ENCODE assay signal across 8 cellular contexts in the genomic region with DNA sequence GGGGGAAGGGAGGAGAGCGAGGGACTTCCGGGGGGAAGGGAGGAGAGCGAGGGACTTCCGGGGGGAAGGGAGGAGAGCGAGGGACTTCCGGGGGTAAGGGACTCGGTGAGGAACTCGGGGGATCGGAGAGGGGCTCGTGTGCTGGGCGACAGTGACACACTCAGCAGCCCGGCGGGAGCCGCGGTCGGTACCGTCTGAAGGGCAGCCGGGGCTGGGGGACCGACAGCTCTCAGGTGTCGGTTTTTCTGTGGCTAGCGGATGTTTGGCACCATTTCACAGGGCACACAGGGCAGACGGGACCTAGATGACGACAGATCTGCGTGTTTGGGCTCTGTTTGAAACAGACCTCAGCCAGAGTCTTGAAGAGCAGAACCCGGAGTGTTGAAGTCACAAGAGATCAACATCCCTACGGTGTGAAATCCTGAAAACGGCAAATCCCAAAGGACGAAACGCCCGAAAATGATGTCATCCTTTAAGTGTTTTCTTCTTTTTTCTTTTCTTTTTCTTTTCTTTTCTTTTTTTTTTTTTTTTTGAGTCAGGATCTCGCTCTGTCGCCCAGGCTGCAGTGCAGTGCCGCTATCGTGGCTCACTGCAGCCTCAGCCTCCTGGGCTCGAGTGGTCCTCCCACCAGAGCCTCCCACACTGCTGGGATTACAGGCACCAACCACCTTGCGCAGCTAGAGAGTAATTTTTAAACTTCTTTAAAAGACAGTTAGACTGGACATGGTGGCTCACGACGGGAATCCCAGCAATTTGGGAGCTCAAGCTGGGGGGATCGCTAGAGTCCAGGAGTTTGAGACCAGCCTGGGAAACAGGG. TPM values are rescaled to one million over a fixed set of nuclear protein-coding genes. Genes with fewer than 3 reads are reported as not detected.
A peak's percentile ranks its signal among the peaks of the same experiment; 100 is the strongest.
DNase-seq lines count a peak whose midpoint lies in the region; ATAC-seq and TF ChIP-seq lines count a peak whose summit lies in the region.

No MANE protein-coding gene starts in this region.

- H3K27me3 ChIP-seq in BLaER1, result no peaks in the 10 kb centered on the region

- H3K27ac ChIP-seq in BLaER1, result peak overlapping the region; percentile 95

- H3K4me1 ChIP-seq in BLaER1, result peaks cover 37% of the 10 kb centered on the region

- H3K4me2 ChIP-seq in BLaER1, result peak overlapping the region; percentile 85

- peak overlapping the region; percentile 89 for H3K9ac ChIP-seq in BLaER1

- no peaks in the 10 kb centered on the region for H3K9me3 ChIP-seq in BLaER1

- peak; percentile 82 for ATAC-seq in activated T-helper 17 cell treated with anti-CD3 and anti-CD28 coated beads, Interleukin-2, amount 50 U/mL, for 72 hours (replicated peaks)

- no peaks in the 10 kb centered on the region for H3K36me3 Mint-ChIP-seq in activated T-helper 17 cell treated with anti-CD3 and anti-CD28 coated beads, Interleukin-2, amount 50 U/mL, for 72 hours (ENCODE audit: low read depth)
- H3K36me3 Mint-ChIP-seq in nephron (ENCODE audit: low read depth), result no peaks in the 10 kb centered on the region

- H4K20me1 ChIP-seq in BLaER1, result no peaks in the 10 kb centered on the region

- no peaks in the 10 kb centered on the region for H3K9me3 Mint-ChIP-seq in activated T-helper 17 cell treated with anti-CD3 and anti-CD28 coated beads, Interleukin-2, amount 50 U/mL, for 72 hours
- H3K9me3 Mint-ChIP-seq in nephron, result no peaks in the 10 kb centered on the region

- peak overlapping the region; percentile 95 for H3K27ac Mint-ChIP-seq in activated T-helper 17 cell treated with anti-CD3 and anti-CD28 coated beads, Interleukin-2, amount 50 U/mL, for 72 hours
- H3K27ac Mint-ChIP-seq in nephron, result peak overlapping the region; percentile 89 to 97 (median 97)

- H3K36me3 ChIP-seq in BLaER1, result no peaks in the 10 kb centered on the region

- no peaks in the 10 kb centered on the region for H3K4me1 Mint-ChIP-seq in activated T-helper 17 cell treated with anti-CD3 and anti-CD28 coated beads, Interleukin-2, amount 50 U/mL, for 72 hours
- H3K4me1 Mint-ChIP-seq in nephron, result peaks cover 8% of the 10 kb centered on the region

- no peaks in the 10 kb centered on the region for H3K27me3 Mint-ChIP-seq in activated T-helper 17 cell treated with anti-CD3 and anti-CD28 coated beads, Interleukin-2, amount 50 U/mL, for 72 hours
- H3K27me3 Mint-ChIP-seq in nephron (ENCODE audit: low read depth), result peaks cover 2% of the 10 kb centered on the region

- DNase-seq in GM19240 (ENCODE audit: insufficient read length, low spot score), result peak; percentile 65
- DNase-seq in HS-5 (ENCODE audit: low read depth), result peak; percentile 30
- peak; percentile 81 for DNase-seq in RKO (ENCODE audit: low spot score)
- peak; percentile 85 for DNase-seq in fibroblast of peridontal ligament (ENCODE audit: extremely low read depth)
- DNase-seq in stimulated activated naive CD4-positive, alpha-beta T cell treated with Interleukin-2 at 50 U/mL for 16 hours (lab: John Stamatoyannopoulos, UW), result peak; percentile 86

- peak overlapping the region; percentile 91 for H3K4me3 Mint-ChIP-seq in activated T-helper 17 cell treated with anti-CD3 and anti-CD28 coated beads, Interleukin-2, amount 50 U/mL, for 72 hours
- H3K4me3 Mint-ChIP-seq in nephron, result peak overlapping the region; percentile 96 to 99 (median 98)

- H3K4me3 ChIP-seq in BLaER1, result peak overlapping the region; percentile 71

- no peak for TF ChIP-seq CTCF in nephron (IDR thresholded peaks at IDR 0.05; ENCODE audit: unreplicated experiment in 3 of 3)

RNA-seq across cellular contexts. Expression of a gene that starts 23.9 kb away (rescaled TPM):
- 1 to 10 TPM; 5.5 to 8.7 TPM for total RNA-seq in activated T-helper 17 cell treated with anti-CD3 and anti-CD28 coated beads, Interleukin-2, amount 50 U/mL, for 72 hours

RNA-seq across cellular contexts. Expression of a gene that starts 41.1 kb away (rescaled TPM):
- under 1 TPM; 0.34 to 0.65 TPM for total RNA-seq in activated T-helper 17 cell treated with anti-CD3 and anti-CD28 coated beads, Interleukin-2, amount 50 U/mL, for 72 hours

Comparison
In these comparisons a context has a peak if more than half of its experiments do, and no peak if none do; other contexts are left out.
1. Peak in every context shown above with its lines: DNase-seq, ATAC-seq, H3K4me3 ChIP-seq and H3K27ac ChIP-seq.
2. DNase-seq: peak in every context shown above with its lines; median percentile 86 in stimulated activated naive CD4-positive, alpha-beta T cell treated with Interleukin-2 at 50 U/mL for 16 hours; 85 in fibroblast of peridontal ligament; 81 in RKO; 65 in GM19240; 30 in HS-5.